In the genomic region with DNA sequence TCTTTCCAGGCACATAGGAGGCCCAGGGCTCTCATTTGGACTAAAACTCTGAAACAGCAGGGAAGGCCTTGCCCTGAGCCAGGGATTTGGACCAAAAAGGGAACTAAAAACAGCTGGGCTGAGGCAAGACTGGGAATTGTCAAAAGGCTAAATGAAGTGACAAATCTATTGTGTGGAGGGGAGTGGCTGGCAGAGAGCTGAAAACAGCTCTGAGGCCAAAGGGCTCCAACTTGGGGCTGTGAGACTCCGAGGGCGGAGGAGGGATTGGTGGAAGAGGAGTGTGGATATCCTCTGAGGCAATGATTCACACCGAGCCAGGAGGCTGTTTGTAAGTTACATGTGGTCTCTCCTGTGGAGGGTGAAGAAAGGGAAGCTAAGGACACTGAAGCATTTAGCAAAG, we compare ENCODE assay signal across 15 cellular contexts.
DNase-seq lines count a peak whose midpoint lies in the region; ATAC-seq, FAIRE-seq and TF ChIP-seq lines count a peak whose summit lies in the region.
"Had no signal": no experiment of that assay in that cellular context is flagged by ENCODE, and none has a peak within 500 bp of the region (broad histone marks: within the 10 kb centered on the region; RNA-seq: fewer than 3 reads in every experiment).

No MANE protein-coding gene starts in this region.

- H3K27me3 Mint-ChIP-seq in brain (peaks cover 4% of the 10 kb centered on the region), GM23338 (ENCODE audit: insufficient read depth, low read depth, poor library complexity) (no peaks in the 10 kb centered on the region)
- H3K27me3 Mint-ChIP-seq: activated naive CD8-positive, alpha-beta T cell had no signal

- 38 to 41% (median 39%) methylated on average over 3 of the region's 3 CpGs for WGBS in psoas muscle, 3 donors

- H3K27ac Mint-ChIP-seq in brain (peak overlapping the region in 3 of 5 experiments; percentile 1 to 33 (median 20)), GM23338 (no peak overlapping the region; the same call in 1 of the 2 replicates)
- H3K27ac Mint-ChIP-seq: activated naive CD8-positive, alpha-beta T cell; T-helper 2 cell treated with Interferon-gamma antibody and Interleukin-4, amounts not matched to agents 5 μg/mL and 100 μg/mL, for 36 hours had no signal

- H3K4me3 ChIP-seq in psoas muscle (no peak overlapping the region), GM23338 (no peak overlapping the region)
- H3K4me3 ChIP-seq: dorsolateral prefrontal cortex had no signal

- no peak overlapping the region for H3K4me2 ChIP-seq in GM23338
- H3K4me2 ChIP-seq: KMS-11 had no signal

- no peaks in the 10 kb centered on the region for H3F3A ChIP-seq in GM23338 (replicated peaks; ENCODE audit: low read depth)

- no peaks in the 10 kb centered on the region for H4K20me1 ChIP-seq in GM23338 (replicated peaks; ENCODE audit: insufficient read depth)

- H3K27ac ChIP-seq in psoas muscle (no peak overlapping the region), GM23338 (ENCODE audit: low read depth) (no peak overlapping the region)
- H3K27ac ChIP-seq: dorsolateral prefrontal cortex, KMS-11 had no signal

- H3K9me2 ChIP-seq in GM23338 (ENCODE audit: insufficient read depth) = no peaks in the 10 kb centered on the region

- H3K36me3 Mint-ChIP-seq in brain (no peaks in the 10 kb centered on the region), GM23338 (ENCODE audit: low read depth) (no peaks in the 10 kb centered on the region)

- H3K9me3 ChIP-seq in psoas muscle = no peaks in the 10 kb centered on the region

- H3K4me3 Mint-ChIP-seq in brain (no peak overlapping the region), GM23338 (no peak overlapping the region)
- H3K4me3 Mint-ChIP-seq: activated naive CD8-positive, alpha-beta T cell; T-helper 2 cell treated with Interferon-gamma antibody and Interleukin-4, amounts not matched to agents 5 μg/mL and 100 μg/mL, for 36 hours had no signal

- intact Hi-C loops in left ventricle myocardium superior (cut with micrococcal nuclease) = no loop called here
- intact Hi-C loops in psoas muscle (cut with DNase I) = no loop called here

- peak; percentile 94 for ATAC-seq in left ventricle myocardium superior
- peak in 3 of 4 donors; percentile 44 to 71 (median 48) for ATAC-seq in psoas muscle
- ATAC-seq in GM23338 = no peak
- no peak for ATAC-seq in GM19467 (IDR thresholded peaks at IDR 0.05; ENCODE audit: unreplicated experiment)

- H3K27me3 ChIP-seq in psoas muscle (ENCODE audit: insufficient read depth in 3 of 3, low read length in 2 of 3) (peaks cover 0 to 10% (median 0%) of the 10 kb centered on the region in 3 donors), GM23338 (ENCODE audit: insufficient read depth) (no peaks in the 10 kb centered on the region)

- H3K79me2 ChIP-seq in GM23338 (replicated peaks; ENCODE audit: insufficient read depth) = no peaks in the 10 kb centered on the region

- H3K36me3 ChIP-seq in psoas muscle (ENCODE audit: insufficient read depth in 1 of 2, low read depth in 1 of 2) (no peaks in the 10 kb centered on the region), GM23338 (ENCODE audit: insufficient read depth) (no peaks in the 10 kb centered on the region)

- H3K9me3 Mint-ChIP-seq in brain (peaks cover 0 to 8% (median 0%) of the 10 kb centered on the region in 5 experiments), GM23338 (no peaks in the 10 kb centered on the region)
- H3K9me3 Mint-ChIP-seq: T-helper 2 cell treated with Interferon-gamma antibody and Interleukin-4, amounts not matched to agents 5 μg/mL and 100 μg/mL, for 36 hours had no signal

- peaks cover 9% of the 10 kb centered on the region for H3K4me1 Mint-ChIP-seq in brain
- H3K4me1 Mint-ChIP-seq in GM23338 = peaks cover 9% of the 10 kb centered on the region; the same call in 2 of the 3 replicates

- TF ChIP-seq CTCF in brain (conservative IDR thresholded peaks at IDR 0.05) (no peak), psoas muscle (IDR thresholded peaks at IDR 0.05) (no peak), GM23338 (conservative IDR thresholded peaks at IDR 0.05; ENCODE audit: low read depth in 2 of 2) (no peak)

- DNase-seq in Daoy (ENCODE audit: low read depth) = peak; percentile 28
- DNase-seq in left ventricle myocardium superior = peak; percentile 26
- peak; percentile 46 to 68 for DNase-seq in psoas muscle
- DNase-seq in NK-92 (lab: John Stamatoyannopoulos, UW; ENCODE audit: unreplicated experiment) = no peak
- DNase-seq in frontal cortex (ENCODE audit: low spot score in 2 of 2) = no peak
- DNase-seq in GM23338 (ENCODE audit: low spot score) = no peak
- DNase-seq: DND-41, dorsolateral prefrontal cortex, NCI-H2081 treated with DMSO at 0.1 percent for 48 hours, OCI-M1 had no signal

- FAIRE-seq in frontal cortex (lab: Jason Lieb, UNC) = no peak

- no peaks in the 10 kb centered on the region for H3K4me1 ChIP-seq in psoas muscle
- peaks cover 6% of the 10 kb centered on the region for H3K4me1 ChIP-seq in GM23338 (ENCODE audit: insufficient read depth)

- no peak overlapping the region for H2AFZ ChIP-seq in GM23338

TF ChIP-seq in GM23338, 12 proteins besides CTCF, POLR2A, EP300 and RAD21:
- no peak for TF ChIP-seq CREB1 (CRISPR knock-in tag; IDR thresholded peaks at IDR 0.05; ENCODE audit: low read depth)
- TF ChIP-seq EZH2 (IDR thresholded peaks at IDR 0.05; ENCODE audit: low read depth, unreplicated experiment) = no peak
- no peak for TF ChIP-seq STAT1 (IDR thresholded peaks at IDR 0.05; ENCODE audit: unreplicated experiment)
- no peak for TF ChIP-seq POLR2AphosphoS5 (IDR thresholded peaks at IDR 0.05; ENCODE audit: low read depth)
- no peak for TF ChIP-seq EZH2phosphoT487 (IDR thresholded peaks at IDR 0.05; ENCODE audit: unreplicated experiment)
- TF ChIP-seq, protein P1, sequence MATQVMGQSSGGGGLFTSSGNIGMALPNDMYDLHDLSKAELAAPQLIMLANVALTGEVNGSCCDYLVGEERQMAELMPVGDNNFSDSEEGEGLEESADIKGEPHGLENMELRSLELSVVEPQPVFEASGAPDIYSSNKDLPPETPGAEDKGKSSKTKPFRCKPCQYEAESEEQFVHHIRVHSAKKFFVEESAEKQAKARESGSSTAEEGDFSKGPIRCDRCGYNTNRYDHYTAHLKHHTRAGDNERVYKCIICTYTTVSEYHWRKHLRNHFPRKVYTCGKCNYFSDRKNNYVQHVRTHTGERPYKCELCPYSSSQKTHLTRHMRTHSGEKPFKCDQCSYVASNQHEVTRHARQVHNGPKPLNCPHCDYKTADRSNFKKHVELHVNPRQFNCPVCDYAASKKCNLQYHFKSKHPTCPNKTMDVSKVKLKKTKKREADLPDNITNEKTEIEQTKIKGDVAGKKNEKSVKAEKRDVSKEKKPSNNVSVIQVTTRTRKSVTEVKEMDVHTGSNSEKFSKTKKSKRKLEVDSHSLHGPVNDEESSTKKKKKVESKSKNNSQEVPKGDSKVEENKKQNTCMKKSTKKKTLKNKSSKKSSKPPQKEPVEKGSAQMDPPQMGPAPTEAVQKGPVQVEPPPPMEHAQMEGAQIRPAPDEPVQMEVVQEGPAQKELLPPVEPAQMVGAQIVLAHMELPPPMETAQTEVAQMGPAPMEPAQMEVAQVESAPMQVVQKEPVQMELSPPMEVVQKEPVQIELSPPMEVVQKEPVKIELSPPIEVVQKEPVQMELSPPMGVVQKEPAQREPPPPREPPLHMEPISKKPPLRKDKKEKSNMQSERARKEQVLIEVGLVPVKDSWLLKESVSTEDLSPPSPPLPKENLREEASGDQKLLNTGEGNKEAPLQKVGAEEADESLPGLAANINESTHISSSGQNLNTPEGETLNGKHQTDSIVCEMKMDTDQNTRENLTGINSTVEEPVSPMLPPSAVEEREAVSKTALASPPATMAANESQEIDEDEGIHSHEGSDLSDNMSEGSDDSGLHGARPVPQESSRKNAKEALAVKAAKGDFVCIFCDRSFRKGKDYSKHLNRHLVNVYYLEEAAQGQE (IDR thresholded peaks at IDR 0.05; ENCODE audit: unreplicated experiment) = no peak
- no peak for TF ChIP-seq ZNF114 (CRISPR knock-in tag; IDR thresholded peaks at IDR 0.05)
- TF ChIP-seq NANOG (IDR thresholded peaks at IDR 0.05; ENCODE audit: borderline replicate concordance) = no peak
- no peak for TF ChIP-seq ETS1 (IDR thresholded peaks at IDR 0.05)
- TF ChIP-seq JUNB (IDR thresholded peaks at IDR 0.05; ENCODE audit: unreplicated experiment) = no peak
- no peak for TF ChIP-seq ZNF331 (CRISPR knock-in tag; IDR thresholded peaks at IDR 0.05; ENCODE audit: low read depth)

Comparison
In these comparisons a context has a peak if more than half of its experiments do, and no peak if none do; other contexts are left out.
1. DNase-seq: peak in Daoy (single experiment), left ventricle myocardium superior (single experiment) and psoas muscle (2 of 2); none in NK-92 (single experiment), frontal cortex (0 of 2) and GM23338 (single experiment).
2. ATAC-seq: peak in left ventricle myocardium superior (single experiment) and psoas muscle (3 of 4); none in GM23338 (single experiment) and GM19467 (single experiment).